Comparison of ENCODE assay signal across 25 cellular contexts in genomic region chrX:39050427-39050826, GRCh38.
DNase-seq lines count a peak whose midpoint lies in the region; ATAC-seq and TF ChIP-seq lines count a peak whose summit lies in the region.
"Had no signal": no experiment of that assay in that cellular context is flagged by ENCODE, and none has a peak within 500 bp of the region (broad histone marks: within the 10 kb centered on the region; RNA-seq: fewer than 3 reads in every experiment).

No MANE protein-coding gene starts in this region.

- no peaks in the 10 kb centered on the region for H3K27me3 ChIP-seq in body of pancreas
- no peaks in the 10 kb centered on the region for H3K27me3 ChIP-seq in prostate gland (replicated peaks; ENCODE audit: insufficient read depth)

- H3K9me3 Mint-ChIP-seq in activated CD4-positive, alpha-beta T cell treated with anti-CD3 and anti-CD28 coated beads, Interleukin-2, amount 10 ng/mL, durations not matched to agents 24 days and 14 days = peaks cover 3% of the 10 kb centered on the region
- H3K9me3 Mint-ChIP-seq in activated CD4-positive, alpha-beta memory T cell treated with anti-CD3 and anti-CD28 coated beads for 36 hours = no peaks in the 10 kb centered on the region
- no peaks in the 10 kb centered on the region for H3K9me3 Mint-ChIP-seq in stimulated activated effector memory CD8-positive, alpha-beta T cell treated with anti-CD3 and anti-CD28 coated beads, Interleukin-12 subunit alpha, Interleukin-12 subunit beta, amount 100 ng/mL, for 72 hours

- POLR2A ChIA-PET in activated CD4-positive, alpha-beta memory T cell treated with anti-CD3 and anti-CD28 coated beads for 36 hours (lab: Charles Lee) = no interaction called here

- peaks cover 5% of the 10 kb centered on the region for H3K27me3 Mint-ChIP-seq in activated CD4-positive, alpha-beta T cell treated with anti-CD3 and anti-CD28 coated beads, Interleukin-2, amount 10 ng/mL, durations not matched to agents 24 days and 14 days
- no peaks in the 10 kb centered on the region for H3K27me3 Mint-ChIP-seq in activated CD4-positive, alpha-beta memory T cell treated with anti-CD3 and anti-CD28 coated beads for 36 hours

- H3K9me3 ChIP-seq in body of pancreas (no peaks in the 10 kb centered on the region), prostate gland (no peaks in the 10 kb centered on the region)

- ATAC-seq in body of pancreas = peak; percentile 70
- no peak for ATAC-seq in stimulated activated effector memory CD8-positive, alpha-beta T cell treated with anti-CD3 and anti-CD28 coated beads, Interleukin-12 subunit alpha, Interleukin-12 subunit beta, amount 100 ng/mL, for 72 hours
- ATAC-seq: K562 had no signal

- TF ChIP-seq CTCF in body of pancreas (IDR thresholded peaks at IDR 0.05) = no peak
- no peak for TF ChIP-seq CTCF in prostate gland (IDR thresholded peaks at IDR 0.05)

- H3K27ac ChIP-seq in body of pancreas (peak overlapping the region in 2 of 4 donors; percentile 47), epithelial cell of prostate (no peak overlapping the region), prostate gland (no peak overlapping the region)
- H3K27ac ChIP-seq: SK-N-MC had no signal

- no peak overlapping the region for H3K27ac Mint-ChIP-seq in activated CD4-positive, alpha-beta T cell treated with anti-CD3 and anti-CD28 coated beads, Interleukin-2, amount 10 ng/mL, durations not matched to agents 24 days and 14 days
- no peak overlapping the region for H3K27ac Mint-ChIP-seq in activated CD4-positive, alpha-beta memory T cell treated with anti-CD3 and anti-CD28 coated beads for 36 hours
- H3K27ac Mint-ChIP-seq in stimulated activated effector memory CD8-positive, alpha-beta T cell treated with anti-CD3 and anti-CD28 coated beads, Interleukin-12 subunit alpha, Interleukin-12 subunit beta, amount 100 ng/mL, for 72 hours = no peak overlapping the region

- H3K4me3 ChIP-seq in body of pancreas = no peak overlapping the region
- no peak overlapping the region for H3K4me3 ChIP-seq in prostate gland
- H3K4me3 ChIP-seq: K562, SK-N-MC had no signal

- H3K36me3 ChIP-seq in body of pancreas (replicated peaks in 1 of 2; ENCODE audit: insufficient read depth in 1 of 2, low read depth in 2 of 2) (no peaks in the 10 kb centered on the region), prostate gland (no peaks in the 10 kb centered on the region)

- no peaks in the 10 kb centered on the region for H3K4me1 Mint-ChIP-seq in activated CD4-positive, alpha-beta T cell treated with anti-CD3 and anti-CD28 coated beads, Interleukin-2, amount 10 ng/mL, durations not matched to agents 24 days and 14 days
- no peaks in the 10 kb centered on the region for H3K4me1 Mint-ChIP-seq in activated CD4-positive, alpha-beta memory T cell treated with anti-CD3 and anti-CD28 coated beads for 36 hours (ENCODE audit: low read depth)
- peaks cover 14% of the 10 kb centered on the region for H3K4me1 Mint-ChIP-seq in stimulated activated effector memory CD8-positive, alpha-beta T cell treated with anti-CD3 and anti-CD28 coated beads, Interleukin-12 subunit alpha, Interleukin-12 subunit beta, amount 100 ng/mL, for 72 hours

- H3K36me3 Mint-ChIP-seq in activated CD4-positive, alpha-beta T cell treated with anti-CD3 and anti-CD28 coated beads, Interleukin-2, amount 10 ng/mL, durations not matched to agents 24 days and 14 days (ENCODE audit: low read depth) = no peaks in the 10 kb centered on the region
- no peaks in the 10 kb centered on the region for H3K36me3 Mint-ChIP-seq in activated CD4-positive, alpha-beta memory T cell treated with anti-CD3 and anti-CD28 coated beads for 36 hours
- peaks cover 6% of the 10 kb centered on the region for H3K36me3 Mint-ChIP-seq in stimulated activated effector memory CD8-positive, alpha-beta T cell treated with anti-CD3 and anti-CD28 coated beads, Interleukin-12 subunit alpha, Interleukin-12 subunit beta, amount 100 ng/mL, for 72 hours

- intact Hi-C loops in activated CD4-positive, alpha-beta T cell treated with anti-CD3 and anti-CD28 coated beads, Interleukin-2, amount 10 ng/mL, durations not matched to agents 24 days and 14 days (cut with micrococcal nuclease) = no loop called here
- intact Hi-C loops in body of pancreas (cut with DNase I) = no loop called here
- intact Hi-C loops in prostate gland (cut with DNase I) = no loop called here
- intact Hi-C loops in activated CD4-positive, alpha-beta memory T cell treated with anti-CD3 and anti-CD28 coated beads for 36 hours (cut with micrococcal nuclease) = no loop called here

- TF ChIP-seq POLR2A in body of pancreas (IDR thresholded peaks at IDR 0.05) (no peak), prostate gland (IDR thresholded peaks at IDR 0.05) (no peak)

- DNase-seq in activated CD4-positive, alpha-beta T cell treated with anti-CD3 and anti-CD28 coated beads, Interleukin-2, amount 10 ng/mL, durations not matched to agents 24 days and 14 days = peak; percentile 14
- no peak for DNase-seq in activated CD4-positive, alpha-beta T cell treated with anti-CD3 and anti-CD28 coated beads, Interleukin-2, amount 50 U/mL, for 4 hours
- DNase-seq in body of pancreas = peak; percentile 44 to 67 (median 57)
- DNase-seq in epithelial cell of prostate (ENCODE audit: low read depth, low spot score) = peak; percentile 33
- peak; percentile 46 for DNase-seq in prostate gland (ENCODE audit: low spot score)
- DNase-seq in activated CD4-positive, alpha-beta memory T cell treated with anti-CD3 and anti-CD28 coated beads for 36 hours = no peak
- DNase-seq in stimulated activated effector memory CD8-positive, alpha-beta T cell treated with anti-CD3 and anti-CD28 coated beads, Interleukin-12 subunit alpha, Interleukin-12 subunit beta, amount 100 ng/mL, for 72 hours (ENCODE audit: low spot score in 2 of 2) = no peak
- DNase-seq in COLO829 (ENCODE audit: low spot score) = no peak
- DNase-seq: 8988T, DMS79, EL, GF-D8, GOT3, HCEC 1CT, Kasumi-1, NCI-H1105 treated with DMSO at 0.1 percent for 48 hours, NCI-H146, NCI-H1930, NCI-H2107, NCI-H446 treated with DMSO at 0.1 percent for 48 hours, NCI-H526, RPMI8226, SHP77 treated with DMSO at 0.1 percent for 48 hours had no signal

- CTCF ChIA-PET in activated CD4-positive, alpha-beta memory T cell treated with anti-CD3 and anti-CD28 coated beads for 36 hours (lab: Charles Lee) = interaction anchor here (0.8 kb wide), 1 partner anchor 101 kb away, joined by 3 read pairs; no protein-coding TSS in a partner anchor

- H3K4me3 Mint-ChIP-seq in activated CD4-positive, alpha-beta T cell treated with anti-CD3 and anti-CD28 coated beads, Interleukin-2, amount 10 ng/mL, durations not matched to agents 24 days and 14 days = no peak overlapping the region
- no peak overlapping the region for H3K4me3 Mint-ChIP-seq in activated CD4-positive, alpha-beta memory T cell treated with anti-CD3 and anti-CD28 coated beads for 36 hours
- no peak overlapping the region for H3K4me3 Mint-ChIP-seq in stimulated activated effector memory CD8-positive, alpha-beta T cell treated with anti-CD3 and anti-CD28 coated beads, Interleukin-12 subunit alpha, Interleukin-12 subunit beta, amount 100 ng/mL, for 72 hours

- 23 to 54% methylated on average over 3 to 4 of the region's 4 CpGs for WGBS in body of pancreas, 2 donors
- 46% methylated on average over 4 of the region's 4 CpGs for WGBS in prostate gland

- H3K4me1 ChIP-seq in body of pancreas = peaks cover 82% of the 10 kb centered on the region
- H3K4me1 ChIP-seq in prostate gland (replicated peaks) = no peaks in the 10 kb centered on the region

Comparison
In these comparisons a context has a peak if more than half of its experiments do, and no peak if none do; other contexts are left out.
1. DNase-seq: peak in activated CD4-positive, alpha-beta T cell treated with anti-CD3 and anti-CD28 coated beads, Interleukin-2, amount 10 ng/mL, durations not matched to agents 24 days and 14 days (single experiment), body of pancreas (4 of 4), epithelial cell of prostate (single experiment) and prostate gland (single experiment); none in activated CD4-positive, alpha-beta T cell treated with anti-CD3 and anti-CD28 coated beads, Interleukin-2, amount 50 U/mL, for 4 hours (0 of 2), activated CD4-positive, alpha-beta memory T cell treated with anti-CD3 and anti-CD28 coated beads for 36 hours (single experiment), stimulated activated effector memory CD8-positive, alpha-beta T cell treated with anti-CD3 and anti-CD28 coated beads, Interleukin-12 subunit alpha, Interleukin-12 subunit beta, amount 100 ng/mL, for 72 hours (0 of 2) and COLO829 (single experiment).